Comparison of ENCODE assay signal across 8 cellular contexts in the genomic region with DNA sequence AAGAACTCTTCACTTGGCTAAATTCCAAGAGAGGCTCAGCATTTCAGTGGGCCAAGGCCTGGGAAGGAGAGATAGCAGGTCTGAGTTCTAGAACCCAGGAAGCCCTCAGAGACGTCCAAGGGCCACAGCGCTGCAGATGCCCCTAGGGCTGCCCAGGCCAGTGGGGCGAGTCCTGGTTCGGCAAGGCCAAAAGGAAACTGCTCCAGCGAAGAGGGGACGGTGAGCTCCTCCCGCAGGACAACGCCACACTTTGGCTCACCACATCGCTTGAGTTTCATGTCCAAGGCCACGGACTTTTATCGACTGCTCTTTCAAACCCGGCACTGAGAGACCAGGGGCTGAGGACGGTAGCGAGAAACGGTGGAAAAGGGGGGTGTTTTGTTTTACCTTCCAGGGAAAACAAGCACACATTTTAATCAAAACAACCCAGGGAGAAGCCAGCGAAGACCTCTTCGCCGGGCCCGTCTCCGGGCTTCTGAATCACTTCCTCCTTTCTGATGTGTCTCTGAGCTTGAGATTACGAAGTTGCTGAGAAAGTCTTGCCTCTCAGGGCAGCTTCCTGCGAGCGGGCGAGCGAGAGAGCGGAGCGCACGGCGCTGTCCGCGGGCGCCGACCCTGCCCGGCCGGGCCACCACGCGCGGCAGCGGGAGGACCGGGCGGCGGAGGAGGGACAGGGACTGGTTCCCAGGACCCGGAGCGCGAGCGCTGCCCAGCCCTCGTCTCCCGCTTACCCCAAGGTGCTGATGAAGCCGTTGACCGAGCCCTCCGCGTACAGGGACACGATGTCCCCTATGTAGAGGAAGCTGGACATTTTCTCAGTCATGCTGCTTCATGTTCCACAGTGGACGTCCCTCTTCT. TPM values are rescaled to one million over a fixed set of nuclear protein-coding genes. Genes with fewer than 3 reads are reported as not detected.
A peak's percentile ranks its signal among the peaks of the same experiment; 100 is the strongest.
DNase-seq lines count a peak whose midpoint lies in the region; ATAC-seq, FAIRE-seq and TF ChIP-seq lines count a peak whose summit lies in the region.

No MANE protein-coding gene starts in this region.

- intact Hi-C loops in sigmoid colon (cut with DNase I): loop anchor here (5.0 kb wide), 5 partner anchors 90 to 720 kb away; no protein-coding TSS in a partner anchor

- TF ChIP-seq POLR2A in H54 (IDR thresholded peaks at IDR 0.05; ENCODE audit: low read depth, low read length) (no peak; the same call in 1 of the 2 replicates), sigmoid colon (IDR thresholded peaks at IDR 0.05) (peak in 1 of 2 donors; percentile 49)

- H3K4me1 ChIP-seq in Loucy (ENCODE audit: insufficient read depth, low read length, poor library complexity, severe bottlenecking) (peaks cover 47% of the 10 kb centered on the region), astrocyte (ENCODE audit: insufficient read depth, low read length) (peaks cover 8% of the 10 kb centered on the region), sigmoid colon (peaks cover 0 to 49% (median 37%) of the 10 kb centered on the region in 4 donors)

- H3K4me3 ChIP-seq in Loucy (ENCODE audit: low read length, poor library complexity, severe bottlenecking) (peak overlapping the region; percentile 80), astrocyte (ENCODE audit: insufficient read depth, low read depth, low read length) (peak overlapping the region; percentile 72), sigmoid colon (peak overlapping the region; percentile 75 to 85 (median 79))

- H3K9me3 ChIP-seq in Loucy (ENCODE audit: insufficient read depth, low read depth, low read length): no peaks in the 10 kb centered on the region
- H3K9me3 ChIP-seq in T-helper 17 cell (ENCODE audit: control insufficient read depth, low read length, poor library complexity, severe bottlenecking): no peaks in the 10 kb centered on the region
- no peaks in the 10 kb centered on the region for H3K9me3 ChIP-seq in astrocyte (ENCODE audit: insufficient read depth, low read depth, low read length)
- no peaks in the 10 kb centered on the region for H3K9me3 ChIP-seq in sigmoid colon

- peak overlapping the region; percentile 95 for H3K27ac Mint-ChIP-seq in T-helper 17 cell
- H3K27ac Mint-ChIP-seq in astrocyte (ENCODE audit: unreplicated experiment): peak overlapping the region; percentile 99

- H3K9ac ChIP-seq in Loucy (ENCODE audit: low read depth, low read length, poor library complexity, severe bottlenecking) (peak overlapping the region; percentile 82), astrocyte (ENCODE audit: low read length) (peak overlapping the region; percentile 89)

- H3K27ac ChIP-seq in astrocyte (ENCODE audit: low read depth, low read length): peak overlapping the region; percentile 88
- peak overlapping the region; percentile 92 to 96 (median 94) for H3K27ac ChIP-seq in sigmoid colon

- no peaks in the 10 kb centered on the region for H3K27me3 Mint-ChIP-seq in T-helper 17 cell
- no peaks in the 10 kb centered on the region for H3K27me3 Mint-ChIP-seq in astrocyte (ENCODE audit: low read depth, unreplicated experiment)

- WGBS in sigmoid colon, 2 donors: 0% methylated on average over 54 of the region's 54 CpGs

- TF ChIP-seq EP300 in sigmoid colon (IDR thresholded peaks at IDR 0.05): no peak

- H3K4me2 ChIP-seq in Loucy (ENCODE audit: low read depth, low read length, poor library complexity, severe bottlenecking) (peak overlapping the region; percentile 74), astrocyte (ENCODE audit: low read length) (peak overlapping the region; percentile 90)

- H3K36me3 Mint-ChIP-seq in T-helper 17 cell (ENCODE audit: low read depth): peaks cover 2% of the 10 kb centered on the region
- H3K36me3 Mint-ChIP-seq in astrocyte (ENCODE audit: low read depth, unreplicated experiment): no peaks in the 10 kb centered on the region

- H3K27me3 ChIP-seq in Loucy (ENCODE audit: insufficient read depth, low read length, poor library complexity, severe bottlenecking) (no peaks in the 10 kb centered on the region), astrocyte (ENCODE audit: insufficient read depth, low read length) (no peaks in the 10 kb centered on the region), sigmoid colon (no peaks in the 10 kb centered on the region)

- peak; percentile 50 for ATAC-seq in T-helper 17 cell

- FAIRE-seq in H54 (lab: Jason Lieb, UNC): no peak
- FAIRE-seq in astrocyte (lab: Jason Lieb, UNC): no peak

- H3K36me3 ChIP-seq in Loucy (ENCODE audit: insufficient read depth, low read length): no peaks in the 10 kb centered on the region
- H3K36me3 ChIP-seq in astrocyte (ENCODE audit: insufficient read depth, low read length): no peaks in the 10 kb centered on the region
- no peaks in the 10 kb centered on the region for H3K36me3 ChIP-seq in sigmoid colon

- no peaks in the 10 kb centered on the region for H3K9me2 ChIP-seq in Loucy (replicated peaks; ENCODE audit: low read depth, low read length)

- H3K4me1 Mint-ChIP-seq in T-helper 17 cell (peaks cover 34% of the 10 kb centered on the region), astrocyte (ENCODE audit: low read depth, unreplicated experiment) (peaks cover 18% of the 10 kb centered on the region)

- H3K79me2 ChIP-seq in Loucy (ENCODE audit: insufficient read depth, low read length) (peaks cover 46% of the 10 kb centered on the region), astrocyte (ENCODE audit: insufficient read depth, low read length) (peaks cover 38% of the 10 kb centered on the region)

- H3K9me3 Mint-ChIP-seq in astrocyte (ENCODE audit: unreplicated experiment): no peaks in the 10 kb centered on the region

- H3K4me3 Mint-ChIP-seq in T-helper 17 cell (peak overlapping the region; percentile 98), astrocyte (ENCODE audit: unreplicated experiment) (peak overlapping the region; percentile 98)

- H4K20me1 ChIP-seq in Loucy (ENCODE audit: insufficient read depth, low read length, poor library complexity, severe bottlenecking) (peaks cover 23% of the 10 kb centered on the region), astrocyte (ENCODE audit: insufficient read depth, low read length) (peaks cover 10% of the 10 kb centered on the region)

- peak overlapping the region; percentile 86 for H2AFZ ChIP-seq in Loucy (ENCODE audit: low read length)
- peak overlapping the region; percentile 89 for H2AFZ ChIP-seq in astrocyte (ENCODE audit: low read depth, low read length)

- TF ChIP-seq CTCF in GM10266 (IDR thresholded peaks at IDR 0.05; ENCODE audit: control insufficient read depth, insufficient read depth, low read depth, missing control alignments) (peak; percentile 29), Loucy (conservative IDR thresholded peaks at IDR 0.05; ENCODE audit: low read length) (0 out of 2 replicates have a peak, but pooled peaks have one; percentile 17), astrocyte (IDR thresholded peaks at IDR 0.05; ENCODE audit: insufficient read depth, low read depth, low read length) (no peak), sigmoid colon (IDR thresholded peaks at IDR 0.05) (no peak)

- 0 out of 2 replicates have a peak, but pooled peaks cover 6% of the 10 kb centered on the region for H3F3A ChIP-seq in Loucy (ENCODE audit: low read depth)

- DNase-seq in GM10266 (ENCODE audit: extremely low spot score) (peak; percentile 80), H54 (ENCODE audit: insufficient read length, low spot score) (peak; percentile 58), T-helper 17 cell (peak; percentile 33 to 46 (median 36)), astrocyte (ENCODE audit: low read depth) (peak; percentile 73), hippocampal formation (lab: John Stamatoyannopoulos, UW) (peak; percentile 39 to 64), sigmoid colon (peak; percentile 88), NCI-H2227 treated with DMSO at 0.1 percent for 48 hours (lab: John Stamatoyannopoulos, UW) (no peak)

RNA-seq across cellular contexts. Expression of a gene that starts 0.8 kb away (rescaled TPM):
- total RNA-seq in T-helper 17 cell: 10 to 100 TPM; 52.9 to 54.5 TPM
- total RNA-seq in astrocyte: 24.4 and 24.8 TPM in 2 replicates
- total RNA-seq in sigmoid colon: 10 to 100 TPM; 58.9 to 78.1 (median 64.0) TPM
- polyA plus RNA-seq in sigmoid colon: 1 to 10 TPM; 1.4 to 6.2 (median 1.8) TPM

Comparison
In these comparisons a context has a peak if more than half of its experiments do, and no peak if none do; other contexts are left out.
1. CTCF ChIP-seq: peak in GM10266 (single experiment) and Loucy (single experiment); none in astrocyte (single experiment) and sigmoid colon (0 of 4).
2. Peak in every context shown above with its lines, with median percentiles within 50 percentile points of each other: H3K4me3 ChIP-seq.